Comparison of ENCODE assay signal across 23 cellular contexts in genomic region chr1:87462894-87463293, GRCh38.
DNase-seq lines count a peak whose midpoint lies in the region; ATAC-seq and TF ChIP-seq lines count a peak whose summit lies in the region.
"Had no signal": no experiment of that assay in that cellular context is flagged by ENCODE, and none has a peak within 500 bp of the region (broad histone marks: within the 10 kb centered on the region; RNA-seq: fewer than 3 reads in every experiment).

No MANE protein-coding gene starts in this region.

- no peak overlapping the region for H3K9ac ChIP-seq in OCI-LY3 (ENCODE audit: low read length)
- H3K9ac ChIP-seq in neuronal stem cell (ENCODE audit: low read depth, low read length, poor library complexity): no peak overlapping the region
- H3K9ac ChIP-seq: KMS-11 had no signal

- H3K4me1 ChIP-seq in OCI-LY3 (ENCODE audit: low read length) (peaks cover 29% of the 10 kb centered on the region), neuronal stem cell (ENCODE audit: control insufficient read depth in 2 of 2, insufficient read depth in 1 of 2, low read depth in 1 of 2, low read length in 2 of 2) (peaks cover 0 to 3% of the 10 kb centered on the region in 2 donors)

- DNase-seq in GM13977 (ENCODE audit: low spot score) (peak; percentile 22), T1000 (lab: John Stamatoyannopoulos, UW) (no peak), medulla oblongata (ENCODE audit: extremely low spot score) (no peak), neuronal stem cell (ENCODE audit: low spot score) (no peak), NCI-H1105 (lab: John Stamatoyannopoulos, UW) (no peak)
- DNase-seq: AML-193; C1 segment of cervical spinal cord; Calu3; CD8-positive, alpha-beta memory T cell; DMS153; HCEC 1CT; NCI-H1092 treated with DMSO at 0.1 percent for 48 hours; NCI-H2029 treated with DMSO at 0.1 percent for 48 hours; NCI-H345; NCI-H524 treated with DMSO at 0.1 percent for 48 hours; PC-9; RPMI8226; SHP77; T-helper 17 cell had no signal

- H3K4me3 ChIP-seq in OCI-LY3 (ENCODE audit: low read length): 0 out of 2 replicates have a peak overlapping the region, but pooled peaks have one; percentile 41
- no peak overlapping the region for H3K4me3 ChIP-seq in neuronal stem cell (ENCODE audit: low read length in 2 of 2)
- H3K4me3 ChIP-seq: PC-9 had no signal

- H3K4me2 ChIP-seq in OCI-LY3 (ENCODE audit: low read length) (peak overlapping the region; percentile 63), neuronal stem cell (ENCODE audit: insufficient read depth, low read length, poor library complexity, severe bottlenecking) (no peak overlapping the region)
- H3K4me2 ChIP-seq: KMS-11, PC-9 had no signal

- no peak overlapping the region for H3K23ac ChIP-seq in neuronal stem cell (ENCODE audit: low read depth, low read length, poor library complexity)

- H4K20me1 ChIP-seq in OCI-LY3 (ENCODE audit: insufficient read depth, low read length): no peaks in the 10 kb centered on the region

- no peak overlapping the region for H3K4ac ChIP-seq in neuronal stem cell (ENCODE audit: low read length)

- no peak overlapping the region for H2AFZ ChIP-seq in OCI-LY3 (ENCODE audit: low read depth, low read length)
- no peak overlapping the region for H2AFZ ChIP-seq in neuronal stem cell (ENCODE audit: low read length)
- H2AFZ ChIP-seq: PC-9 had no signal

- H2BK5ac ChIP-seq in neuronal stem cell (ENCODE audit: low read length): no peak overlapping the region

- H2BK120ac ChIP-seq in neuronal stem cell (ENCODE audit: low read depth, low read length): no peak overlapping the region

- H3K27me3 ChIP-seq in OCI-LY3 (ENCODE audit: low read depth, low read length) (no peaks in the 10 kb centered on the region), neuronal stem cell (ENCODE audit: control insufficient read depth in 3 of 3, insufficient read depth in 3 of 3, low read depth in 1 of 3, low read length in 3 of 3) (no peaks in the 10 kb centered on the region)

- peak; percentile 55 for ATAC-seq in GM18870 (IDR thresholded peaks at IDR 0.05; ENCODE audit: unreplicated experiment)
- ATAC-seq in HG02884 (IDR thresholded peaks at IDR 0.05; ENCODE audit: unreplicated experiment): peak; percentile 47
- ATAC-seq: T-helper 17 cell had no signal

- H3K79me1 ChIP-seq in neuronal stem cell (ENCODE audit: low read depth, low read length): no peaks in the 10 kb centered on the region

- H2BK15ac ChIP-seq in neuronal stem cell (ENCODE audit: low read length): no peak overlapping the region

- H2AK5ac ChIP-seq in neuronal stem cell (ENCODE audit: low read depth, low read length): no peak overlapping the region

- H4K8ac ChIP-seq in neuronal stem cell (ENCODE audit: low read depth, low read length): no peak overlapping the region

- no peaks in the 10 kb centered on the region for H3K9me3 ChIP-seq in OCI-LY3 (ENCODE audit: insufficient read depth, low read length)
- no peaks in the 10 kb centered on the region for H3K9me3 ChIP-seq in neuronal stem cell (replicated peaks in 1 of 2; ENCODE audit: control insufficient read depth in 2 of 2, insufficient read depth in 1 of 2, low read depth in 1 of 2, low read length in 2 of 2)

- H3K14ac ChIP-seq in neuronal stem cell (ENCODE audit: low read length): no peak overlapping the region

- TF ChIP-seq CTCF in GM13977 (IDR thresholded peaks at IDR 0.05; ENCODE audit: extremely low read depth, insufficient read depth, missing control alignments) (no peak), OCI-LY3 (IDR thresholded peaks at IDR 0.05; ENCODE audit: low read depth, low read length) (no peak)

- H3K27ac ChIP-seq in OCI-LY3 (ENCODE audit: low read length): no peak overlapping the region
- H3K27ac ChIP-seq in neuronal stem cell (replicated peaks; ENCODE audit: low read length): no peak overlapping the region
- H3K27ac ChIP-seq: KMS-11, PC-9 had no signal

- WGBS in neuronal stem cell (ENCODE audit: extremely low coverage in 2 of 2, insufficient read length in 2 of 2, insufficient replicate concordance in 1 of 2), 2 donors: no CpG with 5 or more reads among the region's 1 CpG

- no peak overlapping the region for H3K18ac ChIP-seq in neuronal stem cell (ENCODE audit: low read length)

- no peak overlapping the region for H4K91ac ChIP-seq in neuronal stem cell (ENCODE audit: low read depth, low read length, poor library complexity)

- H3K36me3 ChIP-seq in OCI-LY3 (replicated peaks; ENCODE audit: low read depth, low read length): no peaks in the 10 kb centered on the region
- no peaks in the 10 kb centered on the region for H3K36me3 ChIP-seq in neuronal stem cell (replicated peaks in 1 of 2; ENCODE audit: control insufficient read depth in 2 of 2, insufficient read depth in 2 of 2, low read length in 2 of 2)

- H3K79me2 ChIP-seq in OCI-LY3 (ENCODE audit: low read length): no peaks in the 10 kb centered on the region

- in situ Hi-C loops in GM13977 (cut with MboI; ENCODE audit: low pct_unique_long_range_greater_than_20kb, low sequenced_read_pairs, unreplicated experiment): no loop called here

- H2BK12ac ChIP-seq in neuronal stem cell (ENCODE audit: low read length): no peak overlapping the region
